Comparison of ENCODE assay signal across 14 cellular contexts in genomic region chr17:28216528-28216927, GRCh38.
DNase-seq lines count a peak whose midpoint lies in the region; TF ChIP-seq lines count a peak whose summit lies in the region.
"Had no signal": no experiment of that assay in that cellular context is flagged by ENCODE, and none has a peak within 500 bp of the region (broad histone marks: within the 10 kb centered on the region; RNA-seq: fewer than 3 reads in every experiment).

No MANE protein-coding gene starts in this region.

- no peaks in the 10 kb centered on the region for H3F3A ChIP-seq in GM23248 (ENCODE audit: insufficient read depth)

- H3K9ac ChIP-seq in GM23248 = no peak overlapping the region

- H4K20me1 ChIP-seq in GM23248 (ENCODE audit: insufficient read depth) (no peaks in the 10 kb centered on the region), hepatocyte (ENCODE audit: insufficient read depth, poor library complexity, severe bottlenecking) (no peaks in the 10 kb centered on the region)

- no peak overlapping the region for H2AFZ ChIP-seq in GM23248
- H2AFZ ChIP-seq in hepatocyte = no peak overlapping the region

- H3K4me3 ChIP-seq in GM23248 (no peak overlapping the region), hepatocyte (no peak overlapping the region)
- H3K4me3 ChIP-seq: vagina had no signal

- H3K79me2 ChIP-seq in GM23248 (ENCODE audit: insufficient read depth) (no peaks in the 10 kb centered on the region), hepatocyte (no peaks in the 10 kb centered on the region)

- H3K27me3 ChIP-seq in GM23248 (replicated peaks; ENCODE audit: insufficient read depth) = no peaks in the 10 kb centered on the region
- H3K27me3 ChIP-seq in hepatocyte = no peaks in the 10 kb centered on the region
- H3K27me3 ChIP-seq: vagina had no signal

- H3K27ac ChIP-seq in GM23248 (no peak overlapping the region), epithelial cell of prostate (peak overlapping the region; percentile 4), hepatocyte (no peak overlapping the region)
- H3K27ac ChIP-seq: vagina had no signal

- H3K9me3 ChIP-seq in GM23248 (ENCODE audit: low read depth) (no peaks in the 10 kb centered on the region), hepatocyte (ENCODE audit: low read depth) (no peaks in the 10 kb centered on the region)
- H3K9me3 ChIP-seq: vagina had no signal

- WGBS in GM23248 (ENCODE audit: low coverage in 1 of 2, low lambda C conversion rate in 2 of 2, missing lambda C conversion rate in 2 of 2), 2 experiments = 0% methylated on average over 1 of the region's 1 CpG
- WGBS in hepatocyte (ENCODE audit: low lambda C conversion rate, missing lambda C conversion rate) = 21% methylated on average over 1 of the region's 1 CpG

- H3K4me1 ChIP-seq in GM23248 (ENCODE audit: insufficient read depth) (peaks cover 5% of the 10 kb centered on the region; the same call in 1 of the 2 replicates), hepatocyte (ENCODE audit: insufficient read depth) (no peaks in the 10 kb centered on the region)
- H3K4me1 ChIP-seq: vagina had no signal

- in situ Hi-C loops in GM23248 (cut with MboI) = no loop called here

- DNase-seq in A172 (ENCODE audit: low spot score) = peak; percentile 55
- peak; percentile 78 for DNase-seq in GM23248
- DNase-seq in RKO (ENCODE audit: low spot score) = peak; percentile 88
- DNase-seq in epithelial cell of prostate (ENCODE audit: low read depth, low spot score) = no peak
- no peak for DNase-seq in OCI-M2 (lab: John Stamatoyannopoulos, UW; ENCODE audit: unreplicated experiment)
- no peak for DNase-seq in stimulated activated CD4-positive, alpha-beta T cell treated with anti-CD3 and anti-CD28 coated beads, Interleukin-4, amount 100 ng/mL, for 1 hour
- no peak for DNase-seq in hepatocyte (ENCODE audit: low spot score)
- no peak for DNase-seq in activated T-cell treated with anti-CD3 and anti-CD28 coated beads, Interleukin-2, amount 50 U/mL, for 1 hour
- DNase-seq: aorta; CD4-positive, alpha-beta T cell; immature natural killer cell; naive B cell; NCI-H446 treated with DMSO at 0.1 percent for 48 hours had no signal

- H3K36me3 ChIP-seq in GM23248 (ENCODE audit: low read depth) (no peaks in the 10 kb centered on the region), hepatocyte (replicated peaks; ENCODE audit: insufficient read depth, low read depth) (no peaks in the 10 kb centered on the region)
- H3K36me3 ChIP-seq: vagina had no signal

- H3K4me2 ChIP-seq in GM23248 (ENCODE audit: unreplicated experiment) = no peak overlapping the region
- H3K4me2 ChIP-seq in hepatocyte = no peak overlapping the region

- H3K9me2 ChIP-seq in GM23248 (ENCODE audit: insufficient read depth) (no peaks in the 10 kb centered on the region), hepatocyte (replicated peaks; ENCODE audit: insufficient read depth) (no peaks in the 10 kb centered on the region)

- no peak for TF ChIP-seq CTCF in hepatocyte (IDR thresholded peaks at IDR 0.05; ENCODE audit: poor library complexity)

Comparison
In these comparisons a context has a peak if more than half of its experiments do, and no peak if none do; other contexts are left out.
1. DNase-seq: peak in A172 (single experiment), GM23248 (single experiment) and RKO (single experiment); none in epithelial cell of prostate (single experiment), OCI-M2 (single experiment), stimulated activated CD4-positive, alpha-beta T cell treated with anti-CD3 and anti-CD28 coated beads, Interleukin-4, amount 100 ng/mL, for 1 hour (single experiment), hepatocyte (single experiment) and activated T-cell treated with anti-CD3 and anti-CD28 coated beads, Interleukin-2, amount 50 U/mL, for 1 hour (single experiment).